In genomic region chr2:7438855-7439254, GRCh38 we compare ENCODE assay signal across 14 cellular contexts.
DNase-seq lines count a peak whose midpoint lies in the region; ATAC-seq and TF ChIP-seq lines count a peak whose summit lies in the region.
"Had no signal": no experiment of that assay in that cellular context is flagged by ENCODE, and none has a peak within 500 bp of the region (broad histone marks: within the 10 kb centered on the region; RNA-seq: fewer than 3 reads in every experiment).

No MANE protein-coding gene starts in this region.

- CTCF ChIA-PET in activated CD8-positive, alpha-beta T cell treated with anti-CD3 and anti-CD28 coated beads for 36 hours (lab: Charles Lee): interaction anchor here (2.1 kb wide), 1 partner anchor 12 kb away, joined by 6 read pairs; no protein-coding TSS in a partner anchor

- H3K9me3 ChIP-seq in MG63: no peaks in the 10 kb centered on the region
- H3K9me3 ChIP-seq: HAP-1 had no signal

- POLR2A ChIA-PET in activated CD8-positive, alpha-beta T cell treated with anti-CD3 and anti-CD28 coated beads for 36 hours (lab: Charles Lee): interaction anchor here (0.9 to 12.0 kb wide), 10 partner anchors 10 to 1244 kb away, joined by 3 to 128 read pairs (median 4); no protein-coding TSS in a partner anchor

- H3K4me3 Mint-ChIP-seq in stimulated activated naive CD8-positive, alpha-beta T cell treated with anti-CD3 and anti-CD28 coated beads, Interleukin-15, Interleukin-2, amounts not matched to agents 100 ng/mL and 50 ng/mL, for 24 hours: peak overlapping the region; percentile 42
- H3K4me3 Mint-ChIP-seq in activated CD8-positive, alpha-beta T cell treated with anti-CD3 and anti-CD28 coated beads for 36 hours: no peak overlapping the region
- peak overlapping the region; percentile 33 to 59 for H3K4me3 Mint-ChIP-seq in effector memory CD8-positive, alpha-beta T cell

- TF ChIP-seq CTCF in activated CD8-positive, alpha-beta T cell treated with anti-CD3 and anti-CD28 coated beads for 36 hours (IDR thresholded peaks at IDR 0.05): no peak

- ATAC-seq in stimulated activated naive CD8-positive, alpha-beta T cell treated with anti-CD3 and anti-CD28 coated beads, Interleukin-15, Interleukin-2, amounts not matched to agents 100 U/mL and 50 U/mL, for 24 hours: no peak
- peak; percentile 15 for ATAC-seq in activated CD8-positive, alpha-beta T cell treated with anti-CD3 and anti-CD28 coated beads for 36 hours
- ATAC-seq in effector memory CD8-positive, alpha-beta T cell (replicated peaks): peak; percentile 39
- ATAC-seq: PC-3 had no signal

- peak overlapping the region; percentile 88 for H3K27ac Mint-ChIP-seq in stimulated activated naive CD8-positive, alpha-beta T cell treated with anti-CD3 and anti-CD28 coated beads, Interleukin-15, Interleukin-2, amounts not matched to agents 100 ng/mL and 50 ng/mL, for 24 hours
- peak overlapping the region; percentile 95 for H3K27ac Mint-ChIP-seq in activated CD8-positive, alpha-beta T cell treated with anti-CD3 and anti-CD28 coated beads for 36 hours
- H3K27ac Mint-ChIP-seq in effector memory CD8-positive, alpha-beta T cell: peak overlapping the region; percentile 74 to 91

- no peaks in the 10 kb centered on the region for H3K27me3 Mint-ChIP-seq in stimulated activated naive CD8-positive, alpha-beta T cell treated with anti-CD3 and anti-CD28 coated beads, Interleukin-15, Interleukin-2, amounts not matched to agents 100 ng/mL and 50 ng/mL, for 24 hours
- no peaks in the 10 kb centered on the region for H3K27me3 Mint-ChIP-seq in activated CD8-positive, alpha-beta T cell treated with anti-CD3 and anti-CD28 coated beads for 36 hours
- no peaks in the 10 kb centered on the region for H3K27me3 Mint-ChIP-seq in effector memory CD8-positive, alpha-beta T cell

- no peaks in the 10 kb centered on the region for H3K27me3 ChIP-seq in MG63

- peaks cover 28% of the 10 kb centered on the region for H3K9me3 Mint-ChIP-seq in stimulated activated naive CD8-positive, alpha-beta T cell treated with anti-CD3 and anti-CD28 coated beads, Interleukin-15, Interleukin-2, amounts not matched to agents 100 ng/mL and 50 ng/mL, for 24 hours
- H3K9me3 Mint-ChIP-seq in activated CD8-positive, alpha-beta T cell treated with anti-CD3 and anti-CD28 coated beads for 36 hours: peaks cover 44% of the 10 kb centered on the region
- peaks cover 0 to 3% of the 10 kb centered on the region in 2 donors for H3K9me3 Mint-ChIP-seq in effector memory CD8-positive, alpha-beta T cell

- H3K36me3 Mint-ChIP-seq in stimulated activated naive CD8-positive, alpha-beta T cell treated with anti-CD3 and anti-CD28 coated beads, Interleukin-15, Interleukin-2, amounts not matched to agents 100 ng/mL and 50 ng/mL, for 24 hours (ENCODE audit: low read depth): peaks cover 48% of the 10 kb centered on the region
- peaks cover 74% of the 10 kb centered on the region for H3K36me3 Mint-ChIP-seq in activated CD8-positive, alpha-beta T cell treated with anti-CD3 and anti-CD28 coated beads for 36 hours (ENCODE audit: low read depth)
- H3K36me3 Mint-ChIP-seq in effector memory CD8-positive, alpha-beta T cell (ENCODE audit: insufficient read depth): peaks cover 5% of the 10 kb centered on the region

- H3K4me3 ChIP-seq in MG63: no peak overlapping the region
- H3K4me3 ChIP-seq: HAP-1 had no signal

- DNase-seq in stimulated activated naive CD8-positive, alpha-beta T cell treated with anti-CD3 and anti-CD28 coated beads, Interleukin-15, Interleukin-2, amounts not matched to agents 100 U/mL and 50 U/mL, for 24 hours: no peak
- no peak for DNase-seq in activated CD8-positive, alpha-beta T cell treated with anti-CD3 and anti-CD28 coated beads for 36 hours
- no peak for DNase-seq in effector memory CD8-positive, alpha-beta T cell
- DNase-seq in GOT3 (lab: John Stamatoyannopoulos, UW) (no peak), MG63 (no peak), COLO668 (lab: John Stamatoyannopoulos, UW; ENCODE audit: unreplicated experiment) (no peak)
- DNase-seq: Karpas-422, NCI-H1930, NCI-H2171, NCI-H446 treated with DMSO at 0.1 percent for 48 hours, NCI-H748 treated with DMSO at 0.1 percent for 48 hours, PC-3 had no signal

- intact Hi-C loops in activated CD8-positive, alpha-beta T cell treated with anti-CD3 and anti-CD28 coated beads for 36 hours (cut with micrococcal nuclease): loop anchor here (5.0 to 10.0 kb wide), 2 partner anchors 86 to 288 kb away; no protein-coding TSS in a partner anchor

- no peaks in the 10 kb centered on the region for H3K36me3 ChIP-seq in MG63
- H3K36me3 ChIP-seq: HAP-1 had no signal

- peaks cover 94% of the 10 kb centered on the region for H3K4me1 Mint-ChIP-seq in stimulated activated naive CD8-positive, alpha-beta T cell treated with anti-CD3 and anti-CD28 coated beads, Interleukin-15, Interleukin-2, amounts not matched to agents 100 ng/mL and 50 ng/mL, for 24 hours (ENCODE audit: low read depth)
- H3K4me1 Mint-ChIP-seq in activated CD8-positive, alpha-beta T cell treated with anti-CD3 and anti-CD28 coated beads for 36 hours (ENCODE audit: low read depth): peaks cover 90% of the 10 kb centered on the region
- peaks cover 41 to 70% of the 10 kb centered on the region in 2 donors for H3K4me1 Mint-ChIP-seq in effector memory CD8-positive, alpha-beta T cell (ENCODE audit: low read depth in 2 of 2)
